ENCODE assay signal across 23 cellular contexts in genomic region chr2:30541680-30542079, GRCh38.
"Had no signal": no experiment of that assay in that cellular context is flagged by ENCODE, and none has a peak within 500 bp of the region (broad histone marks: within the 10 kb centered on the region; RNA-seq: fewer than 3 reads in every experiment).

No MANE protein-coding gene starts in this region.

- H3K4me3 Mint-ChIP-seq: activated T-helper 1 cell treated with anti-CD3 and anti-CD28 coated beads, Interleukin-12 subunit alpha, Interleukin-12 subunit beta, Interleukin-2, Interleukin-4 antibody, amounts not matched to agents 30 ng/mL and 10 ng/mL and 1 ng/mL, durations not matched to agents 14 hours and 24 hours and 36 hours; brain; natural killer cell had no signal

- H3K27me3 ChIP-seq: esophagus squamous epithelium, foreskin keratinocyte, right atrium auricular region had no signal

- ATAC-seq: foreskin keratinocyte, natural killer cell had no signal

- H3K4me3 ChIP-seq: esophagus squamous epithelium, right atrium auricular region had no signal

- H3K27me3 Mint-ChIP-seq: brain, progenitor cell of endocrine pancreas had no signal

- H3K4me1 ChIP-seq: esophagus squamous epithelium, foreskin keratinocyte, right atrium auricular region had no signal

- DNase-seq: activated CD4-positive, alpha-beta T cell treated with anti-CD3 and anti-CD28 coated beads, Interleukin-2, amount 50 U/mL, for 1 hour; activated naive CD4-positive, alpha-beta T cell treated with Interleukin-2 at 50 U/mL for 16 hours; amniotic stem cell; central memory CD4-positive, alpha-beta T cell; cortex of kidney; effector CD4-positive, alpha-beta T cell; esophagus squamous epithelium; foreskin keratinocyte; glutamatergic neuron; hypothalamus; kidney glomerular epithelial cell; mesendoderm; natural killer cell; nucleus accumbens; stimulated activated CD4-positive, alpha-beta T cell treated with anti-CD3 and anti-CD28 coated beads, Interleukin-15, amount 100 ng/mL, for 24 hours; stimulated activated CD4-positive, alpha-beta T cell treated with anti-CD3 and anti-CD28 coated beads, Interleukin-4, amount 100 ng/mL, for 24 hours; stimulated activated naive CD4-positive, alpha-beta T cell treated with Interleukin-2 at 50 U/mL for 16 hours; substantia nigra; trophoblast cell had no signal

- H3K36me3 ChIP-seq: esophagus squamous epithelium, right atrium auricular region had no signal

- H3K27ac ChIP-seq: esophagus squamous epithelium, foreskin keratinocyte, right atrium auricular region had no signal

- H3K27ac Mint-ChIP-seq: activated T-helper 1 cell treated with anti-CD3 and anti-CD28 coated beads, Interleukin-12 subunit alpha, Interleukin-12 subunit beta, Interleukin-2, Interleukin-4 antibody, amounts not matched to agents 30 ng/mL and 10 ng/mL and 1 ng/mL, durations not matched to agents 14 hours and 24 hours and 36 hours; brain; natural killer cell; progenitor cell of endocrine pancreas had no signal
